24 cellular contexts compared by ENCODE assay signal in the genomic region with DNA sequence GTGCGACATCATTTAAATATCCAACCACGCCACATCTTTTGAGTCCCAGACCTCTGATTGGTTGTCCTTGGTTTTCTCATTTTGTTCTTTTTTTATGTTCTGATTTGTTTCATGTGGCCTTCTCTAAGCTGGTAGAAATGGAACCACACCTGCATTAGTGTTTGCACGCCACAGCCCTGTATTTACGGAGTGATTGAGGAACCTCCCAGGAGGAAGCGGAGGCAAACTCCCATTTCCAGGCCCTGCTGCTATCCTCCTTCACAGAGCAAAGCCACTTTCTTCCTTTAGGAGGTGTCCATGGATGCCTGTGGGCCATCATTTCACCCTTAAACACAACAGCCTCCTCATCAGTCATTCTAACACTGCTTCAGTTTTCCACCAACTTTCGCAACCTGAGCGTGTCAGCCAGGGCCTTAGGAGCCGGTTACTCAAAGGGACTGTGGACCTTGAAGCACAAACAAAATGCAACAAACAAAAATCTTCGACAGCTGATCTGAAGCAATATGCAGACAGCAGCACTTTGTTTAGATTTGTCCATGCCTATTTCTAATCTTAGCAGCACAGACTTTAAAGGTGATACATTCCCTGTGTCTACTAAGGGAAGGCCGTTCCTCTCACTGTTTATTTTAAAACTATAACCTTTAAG.
"Had no signal": no experiment of that assay in that cellular context is flagged by ENCODE, and none has a peak within 500 bp of the region (broad histone marks: within the 10 kb centered on the region; RNA-seq: fewer than 3 reads in every experiment).

No MANE protein-coding gene starts in this region.

- H3K27ac Mint-ChIP-seq: activated CD4-positive, alpha-beta memory T cell treated with anti-CD3 and anti-CD28 coated beads, Interleukin-2, amount 10 ng/mL, durations not matched to agents 7 days and 5 days; activated CD4-positive, alpha-beta T cell treated with anti-CD3 and anti-CD28 coated beads, Interleukin-2, amount 10 ng/mL, durations not matched to agents 7 days and 5 days; activated naive CD8-positive, alpha-beta T cell treated with anti-CD3 and anti-CD28 coated beads, Interleukin-2, amount 50 U/mL, for 24 hours; activated T-helper 17 cell treated with anti-CD3 and anti-CD28 coated beads, Interleukin-2, amount 50 U/mL, for 72 hours; mesothelial cell of epicardium; T-helper 1 cell treated with Interleukin-12 subunit alpha and Interleukin-12 subunit beta and Interleukin-4 antibody, amounts not matched to agents 30 μg/mL and 1 μg/mL, for 36 hours had no signal

- H3K27me3 Mint-ChIP-seq: activated CD4-positive, alpha-beta memory T cell treated with anti-CD3 and anti-CD28 coated beads, Interleukin-2, amount 10 ng/mL, durations not matched to agents 7 days and 5 days; activated CD4-positive, alpha-beta T cell treated with anti-CD3 and anti-CD28 coated beads, Interleukin-2, amount 10 ng/mL, durations not matched to agents 7 days and 5 days had no signal

- H3K4me3 Mint-ChIP-seq: activated CD4-positive, alpha-beta memory T cell treated with anti-CD3 and anti-CD28 coated beads, Interleukin-2, amount 10 ng/mL, durations not matched to agents 7 days and 5 days; activated CD4-positive, alpha-beta T cell treated with anti-CD3 and anti-CD28 coated beads, Interleukin-2, amount 10 ng/mL, durations not matched to agents 7 days and 5 days; activated naive CD8-positive, alpha-beta T cell treated with anti-CD3 and anti-CD28 coated beads, Interleukin-2, amount 50 U/mL, for 24 hours; activated T-cell treated with anti-CD3 and anti-CD28 coated beads, Interleukin-2, amount 50 U/mL, for 4 hours; activated T-helper 17 cell treated with anti-CD3 and anti-CD28 coated beads, Interleukin-2, amount 50 U/mL, for 72 hours; mesothelial cell of epicardium; naive thymus-derived CD8-positive, alpha-beta T cell; T-helper 1 cell treated with Interleukin-12 subunit alpha and Interleukin-12 subunit beta and Interleukin-4 antibody, amounts not matched to agents 30 μg/mL and 1 μg/mL, for 36 hours had no signal

- H3K27ac ChIP-seq: right atrium auricular region, tibial nerve had no signal

- H3K36me3 Mint-ChIP-seq: mesothelial cell of epicardium; naive thymus-derived CD8-positive, alpha-beta T cell had no signal

- H3K27me3 ChIP-seq: right atrium auricular region, tibial nerve had no signal

- H3K4me1 ChIP-seq: right atrium auricular region, tibial nerve had no signal

- FAIRE-seq: endometrium, frontal cortex, islet of Langerhans, TTC549 had no signal

- H3K4me1 Mint-ChIP-seq: activated CD4-positive, alpha-beta memory T cell treated with anti-CD3 and anti-CD28 coated beads, Interleukin-2, amount 10 ng/mL, durations not matched to agents 7 days and 5 days; activated CD4-positive, alpha-beta T cell treated with anti-CD3 and anti-CD28 coated beads, Interleukin-2, amount 10 ng/mL, durations not matched to agents 7 days and 5 days; activated naive CD8-positive, alpha-beta T cell treated with anti-CD3 and anti-CD28 coated beads, Interleukin-2, amount 50 U/mL, for 24 hours; activated T-helper 17 cell treated with anti-CD3 and anti-CD28 coated beads, Interleukin-2, amount 50 U/mL, for 72 hours; mesothelial cell of epicardium; naive thymus-derived CD8-positive, alpha-beta T cell had no signal

- H3K4me3 ChIP-seq: right atrium auricular region, tibial nerve had no signal

- H3K36me3 ChIP-seq: right atrium auricular region, tibial nerve had no signal

- ATAC-seq: activated naive CD8-positive, alpha-beta T cell treated with anti-CD3 and anti-CD28 coated beads, Interleukin-2, amount 50 U/mL, for 24 hours; activated T-cell treated with anti-CD3 and anti-CD28 coated beads, Interleukin-2, amount 50 U/mL, for 4 hours; activated T-helper 17 cell treated with anti-CD3 and anti-CD28 coated beads, Interleukin-2, amount 50 U/mL, for 72 hours; left ventricle myocardium superior; naive thymus-derived CD8-positive, alpha-beta T cell had no signal

- H3K9me3 ChIP-seq: right atrium auricular region, tibial nerve had no signal

- H3K9me3 Mint-ChIP-seq: activated CD4-positive, alpha-beta memory T cell treated with anti-CD3 and anti-CD28 coated beads, Interleukin-2, amount 10 ng/mL, durations not matched to agents 7 days and 5 days; activated CD4-positive, alpha-beta T cell treated with anti-CD3 and anti-CD28 coated beads, Interleukin-2, amount 10 ng/mL, durations not matched to agents 7 days and 5 days; activated T-helper 17 cell treated with anti-CD3 and anti-CD28 coated beads, Interleukin-2, amount 50 U/mL, for 72 hours; mesothelial cell of epicardium; T-helper 1 cell treated with Interleukin-12 subunit alpha and Interleukin-12 subunit beta and Interleukin-4 antibody, amounts not matched to agents 30 μg/mL and 1 μg/mL, for 36 hours had no signal

- DNase-seq: activated CD4-positive, alpha-beta memory T cell treated with anti-CD3 and anti-CD28 coated beads, Interleukin-2, amount 10 ng/mL, durations not matched to agents 7 days and 5 days; activated CD4-positive, alpha-beta T cell treated with anti-CD3 and anti-CD28 coated beads, Interleukin-2, amount 10 ng/mL, durations not matched to agents 7 days and 5 days; activated CD4-positive, CD25-positive, alpha-beta regulatory T cell treated with anti-CD3 and anti-CD28 coated beads, Interleukin-2, amount 50 U/mL, for 72 hours; activated gamma-delta T cell treated with Interleukin-2 at 50 U/mL for 16 hours; activated naive CD4-positive, alpha-beta T cell treated with anti-CD3 and anti-CD28 coated beads, Interleukin-2, amount 50 U/mL, for 16 hours; activated naive CD8-positive, alpha-beta T cell treated with anti-CD3 and anti-CD28 coated beads, Interleukin-2, amount 50 U/mL, for 24 hours; activated T-cell treated with anti-CD3 and anti-CD28 coated beads, Interleukin-2, amount 50 U/mL, for 4 hours; amygdala; central memory CD4-positive, alpha-beta T cell; effector CD8-positive, alpha-beta T cell; left ventricle myocardium superior; naive thymus-derived CD8-positive, alpha-beta T cell; stimulated activated CD4-positive, alpha-beta T cell treated with anti-CD3 and anti-CD28 coated beads, Interleukin-2, amount 100 ng/mL, for 48 hours; stimulated activated naive CD4-positive, alpha-beta T cell treated with Interleukin-2 at 50 U/mL for 16 hours; T-helper 9 cell had no signal
